In genomic region chr4:110157580-110157979, GRCh38 we compare ENCODE assay signal across 10 cellular contexts.
"Had no signal": no experiment of that assay in that cellular context is flagged by ENCODE, and none has a peak within 500 bp of the region (broad histone marks: within the 10 kb centered on the region; RNA-seq: fewer than 3 reads in every experiment).

No MANE protein-coding gene starts in this region.

- H3K27ac ChIP-seq: GM23248 had no signal

- DNase-seq: GM23248, GOT3, H7, H9, HCEC 1CT, HFFc6 had no signal

- ATAC-seq: GM23338 had no signal

- H3K9me3 Mint-ChIP-seq: GM23338, H9, HFFc6 had no signal

- FAIRE-seq: H1, H54 had no signal

- H3K36me3 ChIP-seq: HAP-1 had no signal

- H3K4me1 Mint-ChIP-seq: GM23338 had no signal

- H3K27ac Mint-ChIP-seq: GM23338, HFFc6 had no signal

- H3K4me3 ChIP-seq: GM23248, GM23338, HAP-1 had no signal

- H2AFZ ChIP-seq: GM23248, GM23338 had no signal

- H3K9me3 ChIP-seq: HAP-1 had no signal

- H3K4me3 Mint-ChIP-seq: GM23338, H9, HFFc6 had no signal

- H3K9ac ChIP-seq: GM23248 had no signal

- H3K4me2 ChIP-seq: GM23338 had no signal
